In genomic region chr12:64445490-64445889, GRCh38 we compare ENCODE assay signal across 1 cellular context.
TF ChIP-seq lines count a peak whose summit lies in the region.

No MANE protein-coding gene starts in this region.

TF ChIP-seq in HepG2, 621 proteins besides CTCF, POLR2A, EP300 and RAD21:
- TF ChIP-seq ISL2 (CRISPR knock-in tag; IDR thresholded peaks at IDR 0.05) (no peak), RBFOX2 (IDR thresholded peaks at IDR 0.05; ENCODE audit: low read depth, low read length) (peak; percentile 24; the same call in 1 of the 2 replicates)
